Comparison of ENCODE assay signal across 1 cellular context in the genomic region with DNA sequence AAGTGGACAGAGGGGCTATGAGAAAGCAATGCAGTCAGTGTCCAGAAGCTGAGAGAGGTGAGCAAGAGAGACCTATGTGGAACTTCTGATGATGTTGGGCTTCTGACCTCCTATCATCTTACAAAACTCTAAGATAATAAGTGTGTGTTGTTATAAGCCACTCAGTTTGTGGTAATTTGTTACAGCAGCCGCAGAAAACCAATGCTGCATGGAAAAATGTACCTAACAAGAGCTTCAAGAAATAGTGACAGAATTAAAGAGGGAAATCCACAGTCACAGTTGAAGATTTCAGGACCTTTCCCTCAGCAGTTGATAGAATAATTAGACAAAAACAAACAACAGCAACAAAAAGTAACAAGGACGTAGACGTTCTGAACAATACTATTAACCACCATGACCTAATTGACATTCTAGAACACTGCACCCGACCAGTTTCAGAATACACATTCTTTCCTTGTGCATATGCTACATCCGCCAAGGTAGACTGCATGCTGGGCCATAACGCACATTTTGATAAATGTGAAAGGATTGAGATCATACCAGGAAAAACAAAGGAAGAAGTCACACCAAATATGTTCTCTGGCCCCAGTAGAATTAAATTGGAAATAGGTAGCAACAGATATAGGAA.
TF ChIP-seq lines count a peak whose summit lies in the region.

No MANE protein-coding gene starts in this region.

TF ChIP-seq in GM12878, 131 proteins besides CTCF, POLR2A, EP300 and RAD21:
- TF ChIP-seq NFYA (IDR thresholded peaks at IDR 0.05; ENCODE audit: borderline replicate concordance, low read depth, low read length), result no peak
- TF ChIP-seq IKZF2 (IDR thresholded peaks at IDR 0.05), result peak; percentile 11 to 31; a peak in 1 of 4 replicates
- peak in 1 of 2 experiments; percentile 30; a peak in 1 of 4 replicates for TF ChIP-seq BHLHE40 (IDR thresholded peaks at IDR 0.05; ENCODE audit: borderline replicate concordance in 1 of 2, low read depth in 2 of 2, low read length in 1 of 2)
- TF ChIP-seq, protein P1, sequence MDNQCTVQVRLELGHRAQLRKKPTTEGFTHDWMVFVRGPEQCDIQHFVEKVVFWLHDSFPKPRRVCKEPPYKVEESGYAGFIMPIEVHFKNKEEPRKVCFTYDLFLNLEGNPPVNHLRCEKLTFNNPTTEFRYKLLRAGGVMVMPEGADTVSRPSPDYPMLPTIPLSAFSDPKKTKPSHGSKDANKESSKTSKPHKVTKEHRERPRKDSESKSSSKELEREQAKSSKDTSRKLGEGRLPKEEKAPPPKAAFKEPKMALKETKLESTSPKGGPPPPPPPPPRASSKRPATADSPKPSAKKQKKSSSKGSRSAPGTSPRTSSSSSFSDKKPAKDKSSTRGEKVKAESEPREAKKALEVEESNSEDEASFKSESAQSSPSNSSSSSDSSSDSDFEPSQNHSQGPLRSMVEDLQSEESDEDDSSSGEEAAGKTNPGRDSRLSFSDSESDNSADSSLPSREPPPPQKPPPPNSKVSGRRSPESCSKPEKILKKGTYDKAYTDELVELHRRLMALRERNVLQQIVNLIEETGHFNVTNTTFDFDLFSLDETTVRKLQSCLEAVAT (IDR thresholded peaks at IDR 0.05), result no peak
- no peak for TF ChIP-seq TCF7 (IDR thresholded peaks at IDR 0.05; ENCODE audit: borderline replicate concordance)
- no peak for TF ChIP-seq ZNF384 (IDR thresholded peaks at IDR 0.05; ENCODE audit: borderline replicate concordance, low read depth, low read length)
- TF ChIP-seq, protein P2, sequence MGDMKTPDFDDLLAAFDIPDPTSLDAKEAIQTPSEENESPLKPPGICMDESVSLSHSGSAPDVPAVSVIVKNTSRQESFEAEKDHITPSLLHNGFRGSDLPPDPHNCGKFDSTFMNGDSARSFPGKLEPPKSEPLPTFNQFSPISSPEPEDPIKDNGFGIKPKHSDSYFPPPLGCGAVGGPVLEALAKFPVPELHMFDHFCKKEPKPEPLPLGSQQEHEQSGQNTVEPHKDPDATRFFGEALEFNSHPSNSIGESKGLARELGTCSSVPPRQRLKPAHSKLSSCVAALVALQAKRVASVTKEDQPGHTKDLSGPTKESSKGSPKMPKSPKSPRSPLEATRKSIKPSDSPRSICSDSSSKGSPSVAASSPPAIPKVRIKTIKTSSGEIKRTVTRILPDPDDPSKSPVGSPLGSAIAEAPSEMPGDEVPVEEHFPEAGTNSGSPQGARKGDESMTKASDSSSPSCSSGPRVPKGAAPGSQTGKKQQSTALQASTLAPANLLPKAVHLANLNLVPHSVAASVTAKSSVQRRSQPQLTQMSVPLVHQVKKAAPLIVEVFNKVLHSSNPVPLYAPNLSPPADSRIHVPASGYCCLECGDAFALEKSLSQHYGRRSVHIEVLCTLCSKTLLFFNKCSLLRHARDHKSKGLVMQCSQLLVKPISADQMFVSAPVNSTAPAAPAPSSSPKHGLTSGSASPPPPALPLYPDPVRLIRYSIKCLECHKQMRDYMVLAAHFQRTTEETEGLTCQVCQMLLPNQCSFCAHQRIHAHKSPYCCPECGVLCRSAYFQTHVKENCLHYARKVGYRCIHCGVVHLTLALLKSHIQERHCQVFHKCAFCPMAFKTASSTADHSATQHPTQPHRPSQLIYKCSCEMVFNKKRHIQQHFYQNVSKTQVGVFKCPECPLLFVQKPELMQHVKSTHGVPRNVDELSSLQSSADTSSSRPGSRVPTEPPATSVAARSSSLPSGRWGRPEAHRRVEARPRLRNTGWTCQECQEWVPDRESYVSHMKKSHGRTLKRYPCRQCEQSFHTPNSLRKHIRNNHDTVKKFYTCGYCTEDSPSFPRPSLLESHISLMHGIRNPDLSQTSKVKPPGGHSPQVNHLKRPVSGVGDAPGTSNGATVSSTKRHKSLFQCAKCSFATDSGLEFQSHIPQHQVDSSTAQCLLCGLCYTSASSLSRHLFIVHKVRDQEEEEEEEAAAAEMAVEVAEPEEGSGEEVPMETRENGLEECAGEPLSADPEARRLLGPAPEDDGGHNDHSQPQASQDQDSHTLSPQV (IDR thresholded peaks at IDR 0.05), result no peak
- TF ChIP-seq, protein P3, sequence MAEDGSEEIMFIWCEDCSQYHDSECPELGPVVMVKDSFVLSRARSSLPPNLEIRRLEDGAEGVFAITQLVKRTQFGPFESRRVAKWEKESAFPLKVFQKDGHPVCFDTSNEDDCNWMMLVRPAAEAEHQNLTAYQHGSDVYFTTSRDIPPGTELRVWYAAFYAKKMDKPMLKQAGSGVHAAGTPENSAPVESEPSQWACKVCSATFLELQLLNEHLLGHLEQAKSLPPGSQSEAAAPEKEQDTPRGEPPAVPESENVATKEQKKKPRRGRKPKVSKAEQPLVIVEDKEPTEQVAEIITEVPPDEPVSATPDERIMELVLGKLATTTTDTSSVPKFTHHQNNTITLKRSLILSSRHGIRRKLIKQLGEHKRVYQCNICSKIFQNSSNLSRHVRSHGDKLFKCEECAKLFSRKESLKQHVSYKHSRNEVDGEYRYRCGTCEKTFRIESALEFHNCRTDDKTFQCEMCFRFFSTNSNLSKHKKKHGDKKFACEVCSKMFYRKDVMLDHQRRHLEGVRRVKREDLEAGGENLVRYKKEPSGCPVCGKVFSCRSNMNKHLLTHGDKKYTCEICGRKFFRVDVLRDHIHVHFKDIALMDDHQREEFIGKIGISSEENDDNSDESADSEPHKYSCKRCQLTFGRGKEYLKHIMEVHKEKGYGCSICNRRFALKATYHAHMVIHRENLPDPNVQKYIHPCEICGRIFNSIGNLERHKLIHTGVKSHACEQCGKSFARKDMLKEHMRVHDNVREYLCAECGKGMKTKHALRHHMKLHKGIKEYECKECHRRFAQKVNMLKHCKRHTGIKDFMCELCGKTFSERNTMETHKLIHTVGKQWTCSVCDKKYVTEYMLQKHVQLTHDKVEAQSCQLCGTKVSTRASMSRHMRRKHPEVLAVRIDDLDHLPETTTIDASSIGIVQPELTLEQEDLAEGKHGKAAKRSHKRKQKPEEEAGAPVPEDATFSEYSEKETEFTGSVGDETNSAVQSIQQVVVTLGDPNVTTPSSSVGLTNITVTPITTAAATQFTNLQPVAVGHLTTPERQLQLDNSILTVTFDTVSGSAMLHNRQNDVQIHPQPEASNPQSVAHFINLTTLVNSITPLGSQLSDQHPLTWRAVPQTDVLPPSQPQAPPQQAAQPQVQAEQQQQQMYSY (CRISPR knock-in tag; IDR thresholded peaks at IDR 0.05), result no peak
- TF ChIP-seq ZNF24 (IDR thresholded peaks at IDR 0.05), result 0 out of 2 replicates have a peak, but pooled peaks have one; percentile 20
- no peak for TF ChIP-seq RFX5 (IDR thresholded peaks at IDR 0.05; ENCODE audit: low read depth, low read length)
- no peak for TF ChIP-seq TBL1XR1 (IDR thresholded peaks at IDR 0.05; ENCODE audit: low read depth, low read length)
- no peak for TF ChIP-seq SMARCA5 (IDR thresholded peaks at IDR 0.05)
- no peak for TF ChIP-seq DPF2 (IDR thresholded peaks at IDR 0.05)
- TF ChIP-seq SUPT20H (IDR thresholded peaks at IDR 0.05; ENCODE audit: borderline replicate concordance, control insufficient read depth, low read depth, low read length), result no peak
- TF ChIP-seq ZNF687 (IDR thresholded peaks at IDR 0.05), result 0 out of 2 replicates have a peak, but pooled peaks have one; percentile 39
- TF ChIP-seq ATF7 (IDR thresholded peaks at IDR 0.05; ENCODE audit: low read depth), result peak; percentile 68
- TF ChIP-seq CEBPB (IDR thresholded peaks at IDR 0.05; ENCODE audit: borderline replicate concordance in 1 of 2, low read depth in 2 of 2, low read length in 2 of 2), result no peak
- TF ChIP-seq, protein P4, sequence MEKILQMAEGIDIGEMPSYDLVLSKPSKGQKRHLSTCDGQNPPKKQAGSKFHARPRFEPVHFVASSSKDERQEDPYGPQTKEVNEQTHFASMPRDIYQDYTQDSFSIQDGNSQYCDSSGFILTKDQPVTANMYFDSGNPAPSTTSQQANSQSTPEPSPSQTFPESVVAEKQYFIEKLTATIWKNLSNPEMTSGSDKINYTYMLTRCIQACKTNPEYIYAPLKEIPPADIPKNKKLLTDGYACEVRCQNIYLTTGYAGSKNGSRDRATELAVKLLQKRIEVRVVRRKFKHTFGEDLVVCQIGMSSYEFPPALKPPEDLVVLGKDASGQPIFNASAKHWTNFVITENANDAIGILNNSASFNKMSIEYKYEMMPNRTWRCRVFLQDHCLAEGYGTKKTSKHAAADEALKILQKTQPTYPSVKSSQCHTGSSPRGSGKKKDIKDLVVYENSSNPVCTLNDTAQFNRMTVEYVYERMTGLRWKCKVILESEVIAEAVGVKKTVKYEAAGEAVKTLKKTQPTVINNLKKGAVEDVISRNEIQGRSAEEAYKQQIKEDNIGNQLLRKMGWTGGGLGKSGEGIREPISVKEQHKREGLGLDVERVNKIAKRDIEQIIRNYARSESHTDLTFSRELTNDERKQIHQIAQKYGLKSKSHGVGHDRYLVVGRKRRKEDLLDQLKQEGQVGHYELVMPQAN (conservative IDR thresholded peaks at IDR 0.05), result no peak
- 0 out of 2 replicates have a peak, but pooled peaks have one; percentile 21 for TF ChIP-seq RUNX3 (IDR thresholded peaks at IDR 0.05; ENCODE audit: low read length)
